In the genomic region with DNA sequence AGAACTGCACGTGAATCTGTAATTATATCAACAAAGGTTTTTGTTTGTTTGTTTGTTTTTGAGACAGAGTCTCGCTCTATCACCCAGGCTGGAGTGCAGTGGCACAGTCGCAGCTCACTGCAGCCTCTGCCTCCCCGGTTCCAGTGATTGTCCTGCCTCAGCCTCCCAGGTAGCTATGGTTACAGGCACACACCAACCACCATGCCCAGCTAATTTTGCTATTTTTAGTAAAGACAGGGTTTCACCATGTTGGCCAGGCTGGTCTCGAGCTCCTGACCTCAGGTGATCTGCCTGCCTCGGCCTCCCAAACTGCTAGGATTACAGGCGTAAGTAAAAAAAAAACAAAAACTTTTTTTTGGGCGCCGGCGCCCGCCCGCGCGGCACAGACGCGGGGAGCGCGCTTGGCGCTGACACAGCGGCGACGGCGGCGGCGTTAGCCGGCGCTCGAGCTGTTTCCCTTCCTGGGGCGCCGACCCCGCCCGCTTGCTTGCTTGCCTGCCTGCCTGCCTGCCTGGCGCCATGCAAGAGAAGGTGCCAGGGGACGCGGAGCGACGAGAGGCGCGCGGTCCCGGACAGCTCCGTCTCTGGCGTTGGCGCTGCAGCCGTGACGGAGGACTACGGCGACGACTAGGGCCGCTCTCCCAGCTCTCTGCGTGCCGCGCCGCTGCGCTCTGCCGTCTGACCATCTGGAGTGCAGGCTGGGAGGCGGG, we compare ENCODE assay signal across 11 cellular contexts.
DNase-seq lines count a peak whose midpoint lies in the region; ATAC-seq and TF ChIP-seq lines count a peak whose summit lies in the region.
"Had no signal": no experiment of that assay in that cellular context is flagged by ENCODE, and none has a peak within 500 bp of the region (broad histone marks: within the 10 kb centered on the region; RNA-seq: fewer than 3 reads in every experiment).

No MANE protein-coding gene starts in this region.

- DNase-seq in HK-2 (ENCODE audit: unreplicated experiment) (peak; percentile 2), SK-N-SH (peak; percentile 68), left ventricle myocardium superior (peak; percentile 37), skeletal muscle cell (ENCODE audit: low read depth) (no peak), GM19240 (ENCODE audit: insufficient read length, low spot score) (no peak)
- DNase-seq in activated naive CD4-positive, alpha-beta T cell treated with anti-CD3 and anti-CD28 coated beads, Interleukin-2, amount 10 ng/mL, durations not matched to agents 7 days and 5 days = no peak
- DNase-seq: IMR-90; naive thymus-derived CD8-positive, alpha-beta T cell; NCI-H526 had no signal

- H3K9me3 ChIP-seq in SK-N-SH = no peaks in the 10 kb centered on the region

- no peaks in the 10 kb centered on the region for H3K27me3 ChIP-seq in SK-N-SH (ENCODE audit: insufficient read depth)

- H3K4me2 ChIP-seq in SK-N-SH = peak overlapping the region; percentile 43; the same call in 1 of the 2 replicates

- CTCF ChIA-PET in SK-N-SH (lab: Yijun Ruan, JAX) = interaction anchor here (0.6 to 0.7 kb wide), 2 partner anchors 9 to 11 kb away, joined by 3 read pairs; no protein-coding TSS in a partner anchor
- CTCF ChIA-PET in activated naive CD4-positive, alpha-beta T cell treated with anti-CD3 and anti-CD28 coated beads, Interleukin-2, amount 10 ng/mL, durations not matched to agents 7 days and 5 days (lab: Charles Lee) = no interaction called here

- POLR2A ChIA-PET in SK-N-SH (lab: Yijun Ruan, JAX) = no interaction called here

- H3K4me3 ChIP-seq in SK-N-SH (ENCODE audit: low read depth in 2 of 2, low read length in 1 of 2) = peak overlapping the region; percentile 33 to 42
- H3K4me3 ChIP-seq in skeletal muscle cell (ENCODE audit: low read depth, low read length) = peak overlapping the region; percentile 20

- no peak for TF ChIP-seq EP300 in SK-N-SH (IDR thresholded peaks at IDR 0.05; ENCODE audit: borderline replicate concordance in 1 of 2, low read depth in 1 of 2, low read length in 1 of 2)

- H3K36me3 ChIP-seq in SK-N-SH (replicated peaks in 1 of 2; ENCODE audit: control insufficient read depth in 1 of 2, insufficient read depth in 2 of 2, low read length in 1 of 2) = no peaks in the 10 kb centered on the region

- no peaks in the 10 kb centered on the region for H3K27me3 Mint-ChIP-seq in activated naive CD4-positive, alpha-beta T cell treated with anti-CD3 and anti-CD28 coated beads, Interleukin-2, amount 10 ng/mL, durations not matched to agents 7 days and 5 days

- ATAC-seq in left ventricle myocardium superior (peak; percentile 60), GM21381 (IDR thresholded peaks at IDR 0.05; ENCODE audit: unreplicated experiment) (no peak), GM21619 (IDR thresholded peaks at IDR 0.05; ENCODE audit: unreplicated experiment) (no peak)
- ATAC-seq: naive thymus-derived CD8-positive, alpha-beta T cell had no signal

- 12% methylated on average over 47 of the region's 57 CpGs for WGBS in SK-N-SH (ENCODE audit: low lambda C conversion rate)

- peaks cover 44% of the 10 kb centered on the region for H3K9me3 Mint-ChIP-seq in activated naive CD4-positive, alpha-beta T cell treated with anti-CD3 and anti-CD28 coated beads, Interleukin-2, amount 10 ng/mL, durations not matched to agents 7 days and 5 days

- H3K79me2 ChIP-seq in SK-N-SH (ENCODE audit: insufficient read depth) = no peaks in the 10 kb centered on the region

- H3K4me3 Mint-ChIP-seq in activated naive CD4-positive, alpha-beta T cell treated with anti-CD3 and anti-CD28 coated beads, Interleukin-2, amount 10 ng/mL, durations not matched to agents 7 days and 5 days = no peak overlapping the region

- no peaks in the 10 kb centered on the region for H3K4me1 Mint-ChIP-seq in activated naive CD4-positive, alpha-beta T cell treated with anti-CD3 and anti-CD28 coated beads, Interleukin-2, amount 10 ng/mL, durations not matched to agents 7 days and 5 days

- H3K4me1 ChIP-seq in SK-N-SH (ENCODE audit: control insufficient read depth in 1 of 2, insufficient read depth in 2 of 2, low read depth in 1 of 2, low read length in 1 of 2) = no peaks in the 10 kb centered on the region

- no peak overlapping the region for H2AFZ ChIP-seq in SK-N-SH (ENCODE audit: low read depth)

- intact Hi-C loops in left ventricle myocardium superior (cut with micrococcal nuclease) = no loop called here

- no peaks in the 10 kb centered on the region for H3K36me3 Mint-ChIP-seq in activated naive CD4-positive, alpha-beta T cell treated with anti-CD3 and anti-CD28 coated beads, Interleukin-2, amount 10 ng/mL, durations not matched to agents 7 days and 5 days

- TF ChIP-seq RAD21 in SK-N-SH (IDR thresholded peaks at IDR 0.05; ENCODE audit: low read length) = no peak

- no peak overlapping the region for H3K27ac ChIP-seq in SK-N-SH (ENCODE audit: low read depth in 2 of 2, low read length in 1 of 2)

- no peak overlapping the region for H3K9ac ChIP-seq in SK-N-SH

- no peaks in the 10 kb centered on the region for H3K9me2 ChIP-seq in SK-N-SH

- no peaks in the 10 kb centered on the region for H4K20me1 ChIP-seq in SK-N-SH (ENCODE audit: insufficient read depth)

- TF ChIP-seq CTCF in SK-N-SH (IDR thresholded peaks at IDR 0.05) = no peak

- no peaks in the 10 kb centered on the region for H3F3A ChIP-seq in SK-N-SH (replicated peaks; ENCODE audit: insufficient read depth)

- no peak overlapping the region for H3K27ac Mint-ChIP-seq in activated naive CD4-positive, alpha-beta T cell treated with anti-CD3 and anti-CD28 coated beads, Interleukin-2, amount 10 ng/mL, durations not matched to agents 7 days and 5 days
- H3K27ac Mint-ChIP-seq: naive thymus-derived CD8-positive, alpha-beta T cell had no signal

TF ChIP-seq in SK-N-SH, 30 proteins besides CTCF, POLR2A, EP300 and RAD21:
- TF ChIP-seq SMC3 (IDR thresholded peaks at IDR 0.05; ENCODE audit: low read depth, low read length) (no peak), GATA2 (CRISPR knock-in tag; IDR thresholded peaks at IDR 0.05) (no peak), RCOR1 (IDR thresholded peaks at IDR 0.05; ENCODE audit: low read length) (no peak), FOXM1 (IDR thresholded peaks at IDR 0.05; ENCODE audit: low read depth) (no peak)

Comparison
In these comparisons a context has a peak if more than half of its experiments do, and no peak if none do; other contexts are left out.
1. DNase-seq: peak in HK-2 (single experiment), SK-N-SH (single experiment) and left ventricle myocardium superior (single experiment); none in skeletal muscle cell (single experiment), activated naive CD4-positive, alpha-beta T cell treated with anti-CD3 and anti-CD28 coated beads, Interleukin-2, amount 10 ng/mL, durations not matched to agents 7 days and 5 days (single experiment) and GM19240 (single experiment).